Comparison of ENCODE assay signal across 23 cellular contexts in genomic region chr3:186590580-186591296, GRCh38. TPM values are rescaled to one million over a fixed set of nuclear protein-coding genes. Genes with fewer than 3 reads are reported as not detected.
DNase-seq lines count a peak whose midpoint lies in the region; ATAC-seq, FAIRE-seq and TF ChIP-seq lines count a peak whose summit lies in the region.
"Had no signal": no experiment of that assay in that cellular context is flagged by ENCODE, and none has a peak within 500 bp of the region (broad histone marks: within the 10 kb centered on the region; RNA-seq: fewer than 3 reads in every experiment).

No MANE protein-coding gene starts in this region.

- no peak for TF ChIP-seq CTCF in Calu3 (IDR thresholded peaks at IDR 0.05; ENCODE audit: unreplicated experiment)
- TF ChIP-seq CTCF in RWPE2 (IDR thresholded peaks at IDR 0.05; ENCODE audit: poor library complexity, severe bottlenecking), result no peak
- no peak for TF ChIP-seq CTCF in HepG2 (CRISPR knock-in tag; IDR thresholded peaks at IDR 0.05)

- H4K91ac ChIP-seq in trophoblast cell (ENCODE audit: low read depth, low read length), result no peak overlapping the region

- TF ChIP-seq EP300 in HepG2 (IDR thresholded peaks at IDR 0.05; ENCODE audit: low read depth in 2 of 2, low read length in 2 of 2) (no peak), HepG2 (CRISPR knock-in tag; IDR thresholded peaks at IDR 0.05; ENCODE audit: borderline replicate concordance) (no peak)

- H3K79me1 ChIP-seq in trophoblast cell (ENCODE audit: low read length), result no peaks in the 10 kb centered on the region

- no peak for TF ChIP-seq RAD21 in HepG2 (CRISPR knock-in tag; IDR thresholded peaks at IDR 0.05)

- H4K12ac ChIP-seq in trophoblast cell (ENCODE audit: low read depth, low read length), result no peak overlapping the region

- peaks cover 7% of the 10 kb centered on the region for H3K36me3 ChIP-seq in RWPE2 (ENCODE audit: low read depth)
- H3K36me3 ChIP-seq in HepG2 (replicated peaks in 1 of 2; ENCODE audit: control insufficient read depth in 1 of 2, insufficient read depth in 2 of 2, low read length in 2 of 2), result peaks cover under 1 to 5% of the 10 kb centered on the region in 2 experiments; a peak in 3 of 5 replicates
- H3K36me3 ChIP-seq in trophoblast cell (ENCODE audit: control insufficient read depth in 1 of 2, insufficient read depth in 2 of 2, low read length in 2 of 2), result peaks cover 0 to under 1% of the 10 kb centered on the region in 2 experiments

- peaks cover 53% of the 10 kb centered on the region for H3K4me1 Mint-ChIP-seq in Calu3 (ENCODE audit: low read depth, unreplicated experiment)
- H3K4me1 Mint-ChIP-seq: GM23338, IgD-negative memory B cell had no signal

- no peaks in the 10 kb centered on the region for H3K9me3 Mint-ChIP-seq in Calu3 (ENCODE audit: low read depth, unreplicated experiment)
- H3K9me3 Mint-ChIP-seq: GM23338, IgD-negative memory B cell had no signal

- POLR2A ChIA-PET in HepG2 (lab: Yijun Ruan, JAX), result interaction anchor here (1.0 to 24.0 kb wide), 5 partner anchors 20 to 193 kb away, joined by 3 to 854 read pairs (median 15); partner anchors contain the start of genes AHSG, DNAJB11, EIF4A2 and TBCCD1

- no peak overlapping the region for H2BK120ac ChIP-seq in trophoblast cell (ENCODE audit: insufficient read depth, low read length, poor library complexity)

- no peak overlapping the region for H2AFZ ChIP-seq in HepG2 (ENCODE audit: low read length)
- no peak overlapping the region for H2AFZ ChIP-seq in trophoblast cell (ENCODE audit: insufficient read depth, low read length, poor library complexity)
- H2AFZ ChIP-seq: GM23338 had no signal

- no peak overlapping the region for H3K4ac ChIP-seq in trophoblast cell (ENCODE audit: low read depth, low read length)

- peak overlapping the region; percentile 70 for H3K4me2 ChIP-seq in HepG2 (ENCODE audit: low read depth, low read length)
- H3K4me2 ChIP-seq in trophoblast cell (ENCODE audit: low read length), result no peak overlapping the region
- H3K4me2 ChIP-seq: GM23338 had no signal

- no peak overlapping the region for H3K4me3 ChIP-seq in RWPE2 (ENCODE audit: severe bottlenecking)
- H3K4me3 ChIP-seq in HepG2 (replicated peaks in 1 of 3; ENCODE audit: insufficient read depth in 1 of 3, low read depth in 2 of 3, low read length in 3 of 3), result peak overlapping the region in 1 of 3 experiments; percentile 7; a peak in 2 of 6 replicates
- no peak overlapping the region for H3K4me3 ChIP-seq in trophoblast cell (ENCODE audit: low read depth, low read length)
- H3K4me3 ChIP-seq: GM23338, SK-N-MC had no signal

- WGBS in HepG2 (ENCODE audit: low lambda C conversion rate), result 63% methylated on average over 7 of the region's 7 CpGs
- WGBS in trophoblast cell (ENCODE audit: extremely low coverage, insufficient coverage, insufficient read length), result no CpG with 5 or more reads among the region's 7 CpGs

- no peak overlapping the region for H3K23ac ChIP-seq in trophoblast cell (ENCODE audit: low read length)

- H3K9ac ChIP-seq in HepG2 (ENCODE audit: insufficient read depth, low read depth, low read length), result peak overlapping the region; percentile 40; the same call in 1 of the 2 replicates
- H3K9ac ChIP-seq in trophoblast cell (ENCODE audit: low read length), result no peak overlapping the region

- H3K27ac ChIP-seq in RWPE2 (ENCODE audit: poor library complexity, severe bottlenecking), result peak overlapping the region; percentile 92
- H3K27ac ChIP-seq in HepG2 (ENCODE audit: extremely low read length, insufficient read depth, low read length), result peak overlapping the region; percentile 66
- H3K27ac ChIP-seq in trophoblast cell (ENCODE audit: low read depth, low read length), result no peak overlapping the region
- H3K27ac ChIP-seq: SK-N-MC had no signal

- peak overlapping the region; percentile 36 for H3K4me3 Mint-ChIP-seq in Calu3 (ENCODE audit: low read depth, unreplicated experiment)
- H3K4me3 Mint-ChIP-seq: GM23338, IgD-negative memory B cell had no signal

- no TSS peak for BruUV-seq in Calu3 (replicated peaks; lab: Mats Ljungman, UMichigan)
- no TSS peak for BruUV-seq in HepG2 (replicated peaks; lab: Mats Ljungman, UMichigan)

- H4K20me1 ChIP-seq in HepG2 (ENCODE audit: insufficient read depth, low read length), result no peaks in the 10 kb centered on the region

- ATAC-seq in RWPE2 (ENCODE audit: low read depth) (no peak), HepG2 (no peak), GM21576 (IDR thresholded peaks at IDR 0.05; ENCODE audit: unreplicated experiment) (no peak)
- ATAC-seq: GM23338 had no signal

- H3K27me3 ChIP-seq in RWPE2 (ENCODE audit: insufficient read depth, poor library complexity, severe bottlenecking) (no peaks in the 10 kb centered on the region), HepG2 (ENCODE audit: control insufficient read depth in 1 of 2, insufficient read depth in 2 of 2, low read length in 2 of 2) (no peaks in the 10 kb centered on the region), trophoblast cell (ENCODE audit: insufficient read depth, low read length) (no peaks in the 10 kb centered on the region)

- no peak overlapping the region for H4K8ac ChIP-seq in trophoblast cell (ENCODE audit: low read depth, low read length)

- intact Hi-C loops in Calu3 (cut with micrococcal nuclease; ENCODE audit: unreplicated experiment) (loop anchor here (1.0 kb wide), 1 partner anchor 16 kb away; no protein-coding TSS in a partner anchor), HepG2 (cut with micrococcal nuclease; ENCODE audit: unreplicated experiment) (loop anchor here (1.0 kb wide), 1 partner anchor 163 kb away; no protein-coding TSS in a partner anchor)

- H3K14ac ChIP-seq in trophoblast cell (ENCODE audit: low read length), result no peak overlapping the region

- peak overlapping the region; percentile 64 for H3K27ac Mint-ChIP-seq in Calu3 (ENCODE audit: unreplicated experiment)
- H3K27ac Mint-ChIP-seq: GM23338, IgD-negative memory B cell had no signal

- no peak overlapping the region for H2BK12ac ChIP-seq in trophoblast cell (ENCODE audit: low read length)

- no peak overlapping the region for H2AK5ac ChIP-seq in trophoblast cell (ENCODE audit: low read length)

- H3K79me2 ChIP-seq in HepG2 (ENCODE audit: insufficient read depth, low read length), result no peaks in the 10 kb centered on the region
- no peaks in the 10 kb centered on the region for H3K79me2 ChIP-seq in trophoblast cell (ENCODE audit: control insufficient read depth, insufficient read depth, low read length, poor library complexity)

- H3K9me3 ChIP-seq in RWPE2 (ENCODE audit: severe bottlenecking) (no peaks in the 10 kb centered on the region), HepG2 (ENCODE audit: low read length) (no peaks in the 10 kb centered on the region), trophoblast cell (ENCODE audit: insufficient read depth, low read depth, low read length) (no peaks in the 10 kb centered on the region)

- H2BK5ac ChIP-seq in trophoblast cell (ENCODE audit: low read depth, low read length, poor library complexity), result no peak overlapping the region

- H3K4me1 ChIP-seq in RWPE2 (ENCODE audit: insufficient read depth, poor library complexity, severe bottlenecking), result peaks cover 22% of the 10 kb centered on the region
- peaks cover 75% of the 10 kb centered on the region for H3K4me1 ChIP-seq in HepG2 (ENCODE audit: insufficient read depth, low read length)
- H3K4me1 ChIP-seq in trophoblast cell (ENCODE audit: control insufficient read depth in 1 of 2, insufficient read depth in 2 of 2, low read length in 2 of 2), result peaks cover 0 to 6% of the 10 kb centered on the region in 2 experiments

- FAIRE-seq in HepG2 (lab: Jason Lieb, UNC), result peak; percentile 64
- FAIRE-seq: GM12891, GM19239, HTR-8/SVneo had no signal

- DNase-seq in Calu3 (no peak), RWPE2 (ENCODE audit: low spot score) (no peak), HepG2 (ENCODE audit: low spot score) (no peak), trophoblast cell (no peak)
- DNase-seq: ACHN; AML-193; HCEC 1CT; Kasumi-1; MM.1S; NCI-H1092 treated with DMSO at 0.1 percent for 48 hours; NCI-H2081; NCI-H510A; NCI-H748 treated with DMSO at 0.1 percent for 48 hours; NK-92 treated with Interleukin-12 subunit alpha and Interleukin-12 subunit beta, amount 100 ng/mL, for 24 hours; SHP77 had no signal

- in situ Hi-C loops in HepG2 (cut with HindIII; ENCODE audit: extremely low pct_ligation_motif_present, low pct_unique_long_range_greater_than_20kb), result no loop called here

- H3K36me3 Mint-ChIP-seq in Calu3 (ENCODE audit: insufficient read depth, unreplicated experiment), result peaks cover 29% of the 10 kb centered on the region

- no peak for TF ChIP-seq POLR2A in HepG2 (IDR thresholded peaks at IDR 0.05; ENCODE audit: insufficient read depth in 1 of 2, low read depth in 2 of 2, low read length in 2 of 2)

- H3K18ac ChIP-seq in trophoblast cell (ENCODE audit: low read length), result no peak overlapping the region

- H3K27me3 Mint-ChIP-seq in Calu3 (ENCODE audit: unreplicated experiment), result no peaks in the 10 kb centered on the region
- H3K27me3 Mint-ChIP-seq: IgD-negative memory B cell had no signal

- CTCF ChIA-PET in Calu3 (lab: Charles Lee) (interaction anchor here (0.6 to 3.6 kb wide), 14 partner anchors 9 to 649 kb away, joined by 3 to 61 read pairs (median 6); partner anchors contain the start of genes AHSG and DNAJB11), HepG2 (lab: Yijun Ruan, JAX; ENCODE audit: low intra/inter-chr PET ratio, low total read pairs) (interaction anchor here (2.4 to 2.8 kb wide), 2 partner anchors 24 to 26 kb away, joined by 15 to 20 read pairs; no protein-coding TSS in a partner anchor)

RNA-seq across cellular contexts. Expression of gene DNAJB11, which starts 20.2 kb away (rescaled TPM):
- 171 and 181 TPM in 2 replicates for total RNA-seq in Calu3 (2022)
- total RNA-seq in HepG2 (2016; rRNA removed; fragmentation: Illumina TruSeq; extraction: Trizol), result 62.5 and 132 TPM in 2 replicates
- total RNA-seq in HepG2 (2016; cell fraction: cytosol; rRNA removed; fragmentation: Illumina TruSeq; extraction: Trizol; ENCODE audit: low read depth), result 16.0 and 17.0 TPM in 2 replicates
- total RNA-seq in HepG2 (2016; cell fraction: insoluble cytoplasmic fraction; rRNA removed; fragmentation: Illumina TruSeq; extraction: Trizol), result 62.4 and 136 TPM in 2 replicates
- 36.7 and 36.8 TPM in 2 replicates for total RNA-seq in HepG2 (2016; cell fraction: membrane; rRNA removed; fragmentation: Illumina TruSeq; extraction: Trizol)
- 128 and 148 TPM in 2 replicates for total RNA-seq in HepG2 (2016; cell fraction: nucleus; rRNA removed; fragmentation: Illumina TruSeq; extraction: Trizol)
- 33.1 and 41.0 TPM in 2 replicates for polyA plus RNA-seq in HepG2 (2011; rRNA removed)
- 21.9 and 29.6 TPM in 2 replicates for polyA plus RNA-seq in HepG2 (2011; cell fraction: cytosol; rRNA removed)
- polyA plus RNA-seq in HepG2 (2011; cell fraction: nucleus; rRNA removed), result 28.9 and 34.3 TPM in 2 replicates
- polyA plus RNA-seq in HepG2 (2012), result 54.2 and 72.4 TPM in 2 replicates
- 20.0 and 22.7 TPM in 2 replicates for polyA plus RNA-seq in HepG2 (2016; cell fraction: cytosol; fragmentation: Illumina TruSeq; extraction: Trizol; ENCODE audit: low read depth)
- polyA plus RNA-seq in HepG2 (2016; cell fraction: insoluble cytoplasmic fraction; fragmentation: Illumina TruSeq; extraction: Trizol; ENCODE audit: low read depth), result 73.0 and 88.8 TPM in 2 replicates
- 31.8 and 33.0 TPM in 2 replicates for polyA plus RNA-seq in HepG2 (2016; cell fraction: membrane; fragmentation: Illumina TruSeq; extraction: Trizol; ENCODE audit: low read depth)
- 235 and 255 TPM in 2 replicates for polyA plus RNA-seq in HepG2 (2016; cell fraction: nucleus; fragmentation: Illumina TruSeq; extraction: Trizol; ENCODE audit: insufficient read depth, low read depth)
- polyA minus RNA-seq in HepG2 (2011; rRNA and poly(A)+ RNA removed; ENCODE audit: low replicate concordance), result 9.2 and 16.4 TPM in 2 replicates
- 17.8 and 20.4 TPM in 2 replicates for polyA minus RNA-seq in HepG2 (2011; cell fraction: cytosol; rRNA and poly(A)+ RNA removed)
- polyA minus RNA-seq in HepG2 (2011; cell fraction: nucleus; rRNA and poly(A)+ RNA removed), result 68.4 and 76.3 TPM in 2 replicates
- polyA plus RNA-seq in trophoblast cell (2013), result 116 and 119 TPM in 2 replicates

RNA-seq across cellular contexts. Expression of gene AHSG, which starts 22.1 kb away (rescaled TPM):
- total RNA-seq in Calu3 (2022) (0.24 and 0.39 TPM in 2 replicates), HepG2 (2016; rRNA removed; fragmentation: Illumina TruSeq; extraction: Trizol) (916 and 2,043 TPM in 2 replicates)
- total RNA-seq in HepG2 (2016; cell fraction: cytosol; rRNA removed; fragmentation: Illumina TruSeq; extraction: Trizol; ENCODE audit: low read depth), result 471 and 481 TPM in 2 replicates
- total RNA-seq in HepG2 (2016; cell fraction: insoluble cytoplasmic fraction; rRNA removed; fragmentation: Illumina TruSeq; extraction: Trizol), result 804 and 2,090 TPM in 2 replicates
- 901 and 919 TPM in 2 replicates for total RNA-seq in HepG2 (2016; cell fraction: membrane; rRNA removed; fragmentation: Illumina TruSeq; extraction: Trizol)
- 1,485 and 1,705 TPM in 2 replicates for total RNA-seq in HepG2 (2016; cell fraction: nucleus; rRNA removed; fragmentation: Illumina TruSeq; extraction: Trizol)
- 19,152 and 25,909 TPM in 2 replicates for polyA plus RNA-seq in HepG2 (2011; rRNA removed)
- polyA plus RNA-seq in HepG2 (2011; cell fraction: cytosol; rRNA removed), result 20,098 and 20,625 TPM in 2 replicates
- polyA plus RNA-seq in HepG2 (2011; cell fraction: nucleus; rRNA removed), result 9,439 and 11,951 TPM in 2 replicates
- polyA plus RNA-seq in HepG2 (2012), result 11,866 and 12,118 TPM in 2 replicates
- polyA plus RNA-seq in HepG2 (2016; cell fraction: cytosol; fragmentation: Illumina TruSeq; extraction: Trizol; ENCODE audit: low read depth), result 786 and 806 TPM in 2 replicates
- 1,066 and 1,282 TPM in 2 replicates for polyA plus RNA-seq in HepG2 (2016; cell fraction: insoluble cytoplasmic fraction; fragmentation: Illumina TruSeq; extraction: Trizol; ENCODE audit: low read depth)
- polyA plus RNA-seq in HepG2 (2016; cell fraction: membrane; fragmentation: Illumina TruSeq; extraction: Trizol; ENCODE audit: low read depth), result 1,111 and 1,147 TPM in 2 replicates
- polyA plus RNA-seq in HepG2 (2016; cell fraction: nucleus; fragmentation: Illumina TruSeq; extraction: Trizol; ENCODE audit: insufficient read depth, low read depth), result 3,176 and 3,280 TPM in 2 replicates
- 2.8 and 6,182 TPM in 2 replicates for polyA minus RNA-seq in HepG2 (2011; rRNA and poly(A)+ RNA removed; ENCODE audit: low replicate concordance)
- polyA minus RNA-seq in HepG2 (2011; cell fraction: cytosol; rRNA and poly(A)+ RNA removed), result 4,116 and 5,679 TPM in 2 replicates
- 1,476 and 2,466 TPM in 2 replicates for polyA minus RNA-seq in HepG2 (2011; cell fraction: nucleus; rRNA and poly(A)+ RNA removed)
- not detected in 2 replicates for polyA plus RNA-seq in trophoblast cell (2013)
- total RNA-seq: OCI-LY7 had no signal
- polyA plus RNA-seq: IgD-negative memory B cell had no signal

RNA-seq across cellular contexts. Expression of gene TBCCD1, which starts 23.6 kb away (rescaled TPM):
- total RNA-seq in Calu3 (2022), result 21.0 and 25.1 TPM in 2 replicates
- 16.2 and 20.1 TPM in 2 replicates for total RNA-seq in HepG2 (2016; rRNA removed; fragmentation: Illumina TruSeq; extraction: Trizol)
- total RNA-seq in HepG2 (2016; cell fraction: cytosol; rRNA removed; fragmentation: Illumina TruSeq; extraction: Trizol; ENCODE audit: low read depth), result 5.6 and 6.3 TPM in 2 replicates
- 17.3 and 19.5 TPM in 2 replicates for total RNA-seq in HepG2 (2016; cell fraction: insoluble cytoplasmic fraction; rRNA removed; fragmentation: Illumina TruSeq; extraction: Trizol)
- 15.5 and 15.8 TPM in 2 replicates for total RNA-seq in HepG2 (2016; cell fraction: membrane; rRNA removed; fragmentation: Illumina TruSeq; extraction: Trizol)
- total RNA-seq in HepG2 (2016; cell fraction: nucleus; rRNA removed; fragmentation: Illumina TruSeq; extraction: Trizol), result 10.6 and 13.8 TPM in 2 replicates
- 12.4 and 13.6 TPM in 2 replicates for polyA plus RNA-seq in HepG2 (2011; rRNA removed)
- 6.6 and 9.6 TPM in 2 replicates for polyA plus RNA-seq in HepG2 (2011; cell fraction: cytosol; rRNA removed)
- polyA plus RNA-seq in HepG2 (2011; cell fraction: nucleus; rRNA removed), result 12.0 and 13.1 TPM in 2 replicates
- polyA plus RNA-seq in HepG2 (2012), result 6.3 and 7.2 TPM in 2 replicates
- 2.0 and 3.3 TPM in 2 replicates for polyA plus RNA-seq in HepG2 (2016; cell fraction: cytosol; fragmentation: Illumina TruSeq; extraction: Trizol; ENCODE audit: low read depth)
- polyA plus RNA-seq in HepG2 (2016; cell fraction: insoluble cytoplasmic fraction; fragmentation: Illumina TruSeq; extraction: Trizol; ENCODE audit: low read depth), result 12.1 and 12.3 TPM in 2 replicates
- 6.4 and 8.6 TPM in 2 replicates for polyA plus RNA-seq in HepG2 (2016; cell fraction: membrane; fragmentation: Illumina TruSeq; extraction: Trizol; ENCODE audit: low read depth)
- polyA plus RNA-seq in HepG2 (2016; cell fraction: nucleus; fragmentation: Illumina TruSeq; extraction: Trizol; ENCODE audit: insufficient read depth, low read depth), result 12.3 and 15.4 TPM in 2 replicates
- polyA minus RNA-seq in HepG2 (2011; rRNA and poly(A)+ RNA removed; ENCODE audit: low replicate concordance), result 15.4 and 28.0 TPM in 2 replicates
- polyA minus RNA-seq in HepG2 (2011; cell fraction: cytosol; rRNA and poly(A)+ RNA removed), result 6.2 and 6.9 TPM in 2 replicates
- polyA minus RNA-seq in HepG2 (2011; cell fraction: nucleus; rRNA and poly(A)+ RNA removed), result 30.6 and 34.4 TPM in 2 replicates
- 7.3 and 7.6 TPM in 2 replicates for polyA plus RNA-seq in trophoblast cell (2013)

RNA-seq across cellular contexts. Expression of gene CRYGS, which starts 46.6 kb away (rescaled TPM):
- total RNA-seq in Calu3 (2022) (7.2 and 9.5 TPM in 2 replicates), HepG2 (2016; rRNA removed; fragmentation: Illumina TruSeq; extraction: Trizol) (0.22 and 2.1 TPM in 2 replicates)
- 0.81 and 1.1 TPM in 2 replicates for total RNA-seq in HepG2 (2016; cell fraction: cytosol; rRNA removed; fragmentation: Illumina TruSeq; extraction: Trizol; ENCODE audit: low read depth)
- 0.39 and 2.1 TPM in 2 replicates for total RNA-seq in HepG2 (2016; cell fraction: insoluble cytoplasmic fraction; rRNA removed; fragmentation: Illumina TruSeq; extraction: Trizol)
- 0.37 and 0.79 TPM in 2 replicates for total RNA-seq in HepG2 (2016; cell fraction: membrane; rRNA removed; fragmentation: Illumina TruSeq; extraction: Trizol)
- total RNA-seq in HepG2 (2016; cell fraction: nucleus; rRNA removed; fragmentation: Illumina TruSeq; extraction: Trizol), result 7.0 and 9.7 TPM in 2 replicates
- 6.7 TPM in 2 replicates for polyA plus RNA-seq in HepG2 (2011; rRNA removed)
- 0.53 and 0.68 TPM in 2 replicates for polyA plus RNA-seq in HepG2 (2011; cell fraction: cytosol; rRNA removed)
- polyA plus RNA-seq in HepG2 (2011; cell fraction: nucleus; rRNA removed), result 18.0 and 20.5 TPM in 2 replicates
- 2.2 and 2.5 TPM in 2 replicates for polyA plus RNA-seq in HepG2 (2012)
- 0.19 and 0.44 TPM in 2 replicates for polyA plus RNA-seq in HepG2 (2016; cell fraction: cytosol; fragmentation: Illumina TruSeq; extraction: Trizol; ENCODE audit: low read depth)
- polyA plus RNA-seq in HepG2 (2016; cell fraction: insoluble cytoplasmic fraction; fragmentation: Illumina TruSeq; extraction: Trizol; ENCODE audit: low read depth), result 0.15 and 0.48 TPM in 2 replicates
- polyA plus RNA-seq in HepG2 (2016; cell fraction: membrane; fragmentation: Illumina TruSeq; extraction: Trizol; ENCODE audit: low read depth), result 0.21 TPM in 1 of 2 replicates, not detected in the other
- 10.6 and 15.6 TPM in 2 replicates for polyA plus RNA-seq in HepG2 (2016; cell fraction: nucleus; fragmentation: Illumina TruSeq; extraction: Trizol; ENCODE audit: insufficient read depth, low read depth)
- 2.0 and 3.4 TPM in 2 replicates for polyA minus RNA-seq in HepG2 (2011; rRNA and poly(A)+ RNA removed; ENCODE audit: low replicate concordance)
- polyA minus RNA-seq in HepG2 (2011; cell fraction: cytosol; rRNA and poly(A)+ RNA removed), result 0.53 TPM in 1 of 2 replicates, not detected in the other
- 14.2 and 17.4 TPM in 2 replicates for polyA minus RNA-seq in HepG2 (2011; cell fraction: nucleus; rRNA and poly(A)+ RNA removed)
- polyA plus RNA-seq in trophoblast cell (2013), result 0.55 and 0.56 TPM in 2 replicates
- polyA plus RNA-seq: IgD-negative memory B cell had no signal

RNA-seq across cellular contexts. Expression of gene FETUB, which starts 49.5 kb away (rescaled TPM):
- not detected in 2 replicates for total RNA-seq in Calu3 (2022)
- total RNA-seq in HepG2 (2016; rRNA removed; fragmentation: Illumina TruSeq; extraction: Trizol), result 1.3 and 2.1 TPM in 2 replicates
- total RNA-seq in HepG2 (2016; cell fraction: cytosol; rRNA removed; fragmentation: Illumina TruSeq; extraction: Trizol; ENCODE audit: low read depth), result 0.18 and 0.20 TPM in 2 replicates
- total RNA-seq in HepG2 (2016; cell fraction: insoluble cytoplasmic fraction; rRNA removed; fragmentation: Illumina TruSeq; extraction: Trizol), result 0.98 and 1.9 TPM in 2 replicates
- total RNA-seq in HepG2 (2016; cell fraction: membrane; rRNA removed; fragmentation: Illumina TruSeq; extraction: Trizol), result 0.69 and 0.74 TPM in 2 replicates
- 2.6 and 3.1 TPM in 2 replicates for total RNA-seq in HepG2 (2016; cell fraction: nucleus; rRNA removed; fragmentation: Illumina TruSeq; extraction: Trizol)
- 3.1 and 4.4 TPM in 2 replicates for polyA plus RNA-seq in HepG2 (2011; rRNA removed)
- 1.9 and 2.3 TPM in 2 replicates for polyA plus RNA-seq in HepG2 (2011; cell fraction: cytosol; rRNA removed)
- 4.9 and 6.3 TPM in 2 replicates for polyA plus RNA-seq in HepG2 (2011; cell fraction: nucleus; rRNA removed)
- polyA plus RNA-seq in HepG2 (2012), result 3.8 and 4.3 TPM in 2 replicates
- polyA plus RNA-seq in HepG2 (2016; cell fraction: cytosol; fragmentation: Illumina TruSeq; extraction: Trizol; ENCODE audit: low read depth), result 0.59 and 0.63 TPM in 2 replicates
- polyA plus RNA-seq in HepG2 (2016; cell fraction: insoluble cytoplasmic fraction; fragmentation: Illumina TruSeq; extraction: Trizol; ENCODE audit: low read depth), result 1.4 and 1.7 TPM in 2 replicates
- 1.0 and 1.1 TPM in 2 replicates for polyA plus RNA-seq in HepG2 (2016; cell fraction: membrane; fragmentation: Illumina TruSeq; extraction: Trizol; ENCODE audit: low read depth)
- polyA plus RNA-seq in HepG2 (2016; cell fraction: nucleus; fragmentation: Illumina TruSeq; extraction: Trizol; ENCODE audit: insufficient read depth, low read depth), result 5.6 and 6.6 TPM in 2 replicates
- polyA minus RNA-seq in HepG2 (2011; rRNA and poly(A)+ RNA removed; ENCODE audit: low replicate concordance), result 0.28 and 1.4 TPM in 2 replicates
- polyA minus RNA-seq in HepG2 (2011; cell fraction: cytosol; rRNA and poly(A)+ RNA removed), result 0.53 and 0.59 TPM in 2 replicates
- polyA minus RNA-seq in HepG2 (2011; cell fraction: nucleus; rRNA and poly(A)+ RNA removed), result 1.6 and 2.6 TPM in 2 replicates
- not detected in 2 replicates for polyA plus RNA-seq in trophoblast cell (2013)
- total RNA-seq: GM23338, OCI-LY7 had no signal
- polyA plus RNA-seq: IgD-negative memory B cell had no signal

Comparison
In these comparisons a context has a peak if more than half of its experiments do, and no peak if none do; other contexts are left out.
1. RNA of gene AHSG, which starts 22.1 kb away (total RNA-seq): 471 to 2,090 TPM in HepG2; 0.24 to 0.39 TPM in Calu3; every median in the first group is over 100 times any median in the second.